ENCODE assay signal across 24 cellular contexts in genomic region chr16:65200857-65201256, GRCh38.
DNase-seq lines count a peak whose midpoint lies in the region; ATAC-seq and TF ChIP-seq lines count a peak whose summit lies in the region.
"Had no signal": no experiment of that assay in that cellular context is flagged by ENCODE, and none has a peak within 500 bp of the region (broad histone marks: within the 10 kb centered on the region; RNA-seq: fewer than 3 reads in every experiment).

No MANE protein-coding gene starts in this region.

- peak; percentile 59 for DNase-seq in AG20443 (ENCODE audit: low spot score)
- DNase-seq in HCEC 1CT = peak; percentile 57
- peak; percentile 72 to 78 for DNase-seq in cardiac fibroblast (ENCODE audit: low read depth in 2 of 2)
- no peak for DNase-seq in osteoblast (ENCODE audit: insufficient read length, low spot score, missing footprints)
- no peak for DNase-seq in hippocampal formation (lab: John Stamatoyannopoulos, UW)
- DNase-seq in NCI-H1436 (lab: John Stamatoyannopoulos, UW) = no peak
- DNase-seq: activated CD4-positive, alpha-beta memory T cell treated with anti-CD3 and anti-CD28 coated beads, Interleukin-2, amount 10 ng/mL, durations not matched to agents 7 days and 5 days; activated CD4-positive, alpha-beta T cell treated with anti-CD3 and anti-CD28 coated beads for 1 hour; activated CD8-positive, alpha-beta memory T cell treated with anti-CD3 and anti-CD28 coated beads, Interleukin-2, amount 50 U/mL, for 48 hours; anterior cingulate cortex; C1 segment of cervical spinal cord; central memory CD4-positive, alpha-beta T cell; dermis blood vessel endothelial cell; DMS79 treated with DMSO at 0.1 percent for 48 hours; MG63; mucosa of descending colon; NCI-H1105 treated with DMSO at 0.1 percent for 48 hours; NCI-H2029 treated with DMSO at 0.1 percent for 48 hours; stimulated activated CD4-positive, alpha-beta T cell treated with anti-CD3 and anti-CD28 coated beads, Interleukin-2, amount 100 ng/mL, for 48 hours; substantia nigra had no signal

- H2AFZ ChIP-seq in osteoblast (ENCODE audit: low read length) = no peak overlapping the region

- TF ChIP-seq CTCF in cardiac fibroblast (IDR thresholded peaks at IDR 0.05; ENCODE audit: low read depth, low read length) = no peak
- TF ChIP-seq CTCF in osteoblast (IDR thresholded peaks at IDR 0.05; ENCODE audit: extremely low read depth, low read depth, low read length) = no peak

- H4K20me1 ChIP-seq in osteoblast (ENCODE audit: insufficient read depth, low read length) = no peaks in the 10 kb centered on the region

- H3K9me3 ChIP-seq in osteoblast (ENCODE audit: low read depth, low read length) = no peaks in the 10 kb centered on the region
- H3K9me3 ChIP-seq: MG63, mucosa of descending colon had no signal

- no peaks in the 10 kb centered on the region for H3K79me2 ChIP-seq in osteoblast (ENCODE audit: insufficient read depth, low read length)

- no peak overlapping the region for H3K27ac ChIP-seq in osteoblast (ENCODE audit: low read depth, low read length)

- H3K4me2 ChIP-seq in osteoblast (ENCODE audit: insufficient read depth, low read length) = peak overlapping the region; percentile 11

- no peaks in the 10 kb centered on the region for H3K36me3 ChIP-seq in osteoblast (ENCODE audit: insufficient read depth, low read length)
- H3K36me3 ChIP-seq: MG63 had no signal

- no peak for ATAC-seq in GM21619 (IDR thresholded peaks at IDR 0.05; ENCODE audit: unreplicated experiment)
- ATAC-seq in HG02678 (IDR thresholded peaks at IDR 0.05; ENCODE audit: unreplicated experiment) = no peak
- ATAC-seq: mucosa of descending colon; natural killer cell treated with Interleukin-12 subunit alpha and Interleukin-12 subunit beta and Interleukin-15 and Interleukin-18, amount 100 ng/mL, for 72 hours had no signal

- H3K4me3 ChIP-seq in cardiac fibroblast (replicated peaks in 1 of 2; ENCODE audit: low read depth in 2 of 2, low read length in 2 of 2) = no peak overlapping the region
- H3K4me3 ChIP-seq in osteoblast (ENCODE audit: insufficient read depth, low read length) = no peak overlapping the region
- H3K4me3 ChIP-seq: lung, mucosa of descending colon had no signal

- H3K27me3 ChIP-seq in osteoblast (ENCODE audit: insufficient read depth, low read length) = no peaks in the 10 kb centered on the region
- H3K27me3 ChIP-seq: MG63 had no signal

- peaks cover 11% of the 10 kb centered on the region for H3K4me1 ChIP-seq in osteoblast (ENCODE audit: insufficient read depth, low read length)

Comparison
In these comparisons a context has a peak if more than half of its experiments do, and no peak if none do; other contexts are left out.
1. DNase-seq: peak in AG20443 (single experiment), HCEC 1CT (single experiment) and cardiac fibroblast (2 of 2); none in osteoblast (single experiment), hippocampal formation (0 of 2) and NCI-H1436 (single experiment).